In the genomic region with DNA sequence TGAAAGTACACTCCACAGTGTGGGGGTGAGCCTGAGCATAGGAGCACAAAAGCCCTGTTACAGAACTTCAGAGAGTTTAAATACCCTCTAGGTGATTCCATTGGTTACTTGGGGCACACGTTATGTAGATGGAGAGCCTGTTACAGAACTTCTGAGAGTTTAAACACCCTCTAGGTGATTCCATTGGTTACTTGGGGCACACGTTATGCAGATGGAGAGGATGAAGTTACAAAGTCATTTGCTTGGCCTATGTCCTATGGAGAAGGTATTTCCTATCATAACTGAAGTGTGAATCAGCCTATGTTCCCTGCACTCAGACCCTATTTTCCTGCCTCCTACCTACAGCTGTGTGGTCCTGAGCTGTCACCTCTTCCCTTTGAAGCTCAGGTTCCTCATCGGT, we compare ENCODE assay signal across 32 cellular contexts. TPM values are rescaled to one million over a fixed set of nuclear protein-coding genes. Genes with fewer than 3 reads are reported as not detected.
A peak's percentile ranks its signal among the peaks of the same experiment; 100 is the strongest.
DNase-seq lines count a peak whose midpoint lies in the region; ATAC-seq, FAIRE-seq and TF ChIP-seq lines count a peak whose summit lies in the region.
"Had no signal": no experiment of that assay in that cellular context is flagged by ENCODE, and none has a peak within 500 bp of the region (broad histone marks: within the 10 kb centered on the region; RNA-seq: fewer than 3 reads in every experiment).

No MANE protein-coding gene starts in this region.

- in situ Hi-C loops in mammary epithelial cell (cut with MboI; ENCODE audit: low sequenced_read_pairs in 2 of 2) = no loop called here

- no peaks in the 10 kb centered on the region for H3K27me3 ChIP-seq in BLaER1
- H3K27me3 ChIP-seq in mammary epithelial cell (ENCODE audit: insufficient read depth, low read length) = no peaks in the 10 kb centered on the region
- no peaks in the 10 kb centered on the region for H3K27me3 ChIP-seq in left ventricle myocardium inferior (ENCODE audit: low read depth)
- H3K27me3 ChIP-seq: adrenal gland, body of pancreas, esophagus squamous epithelium, heart right ventricle, sigmoid colon, tibial nerve had no signal

- dilution Hi-C loops in mammary epithelial cell (cut with HindIII; ENCODE audit: low sequenced_read_pairs) = no loop called here

- peaks cover 51% of the 10 kb centered on the region for H4K20me1 ChIP-seq in BLaER1
- no peaks in the 10 kb centered on the region for H4K20me1 ChIP-seq in mammary epithelial cell (ENCODE audit: insufficient read depth, low read length)

- FAIRE-seq in G401.6 (lab: Jason Lieb, UNC) = peak; percentile 94
- FAIRE-seq: H54, TTC549 had no signal

- DNase-seq in NCI-H226 (peak; percentile 27), mammary epithelial cell (peak; percentile 54), hepatic stellate cell (ENCODE audit: low spot score) (no peak), Right ventricle myocardium superior (no peak), left ventricle myocardium inferior (no peak), NCI-H1694 treated with DMSO at 0.1 percent for 48 hours (lab: John Stamatoyannopoulos, UW) (no peak)
- DNase-seq: activated CD4-positive, alpha-beta T cell treated with anti-CD3 and anti-CD28 coated beads, Interleukin-2, amount 50 U/mL, for 4 hours; activated CD4-positive, CD25-positive, alpha-beta regulatory T cell; activated CD8-positive, alpha-beta memory T cell treated with anti-CD3 and anti-CD28 coated beads, Interleukin-2, amount 50 U/mL, for 4 hours; activated naive CD4-positive, alpha-beta T cell; adrenal gland; AML-193; body of pancreas; DMS79; esophagus squamous epithelium; foreskin melanocyte; heart right ventricle; lower lobe of right lung; naive thymus-derived CD4-positive, alpha-beta T cell; NCI-H446 treated with DMSO at 0.1 percent for 48 hours; NCI-H82; occipital lobe; RPMI8226; sigmoid colon; stimulated activated CD4-positive, alpha-beta T cell treated with anti-CD3 and anti-CD28 coated beads, Interleukin-4, amount 100 ng/mL, for 1 hour had no signal

- no peak overlapping the region for H2AFZ ChIP-seq in mammary epithelial cell (ENCODE audit: low read depth, low read length)

- H3K4me3 ChIP-seq in BLaER1 = no peak overlapping the region
- no peak overlapping the region for H3K4me3 ChIP-seq in mammary epithelial cell (replicated peaks in 1 of 3; ENCODE audit: insufficient read depth in 1 of 3, low read depth in 2 of 3, low read length in 3 of 3)
- no peak overlapping the region for H3K4me3 ChIP-seq in left ventricle myocardium inferior
- H3K4me3 ChIP-seq: adrenal gland, body of pancreas, esophagus squamous epithelium, heart right ventricle, lower lobe of right lung, sigmoid colon, SK-N-MC had no signal

- H3K9ac ChIP-seq in BLaER1 = no peak overlapping the region
- no peak overlapping the region for H3K9ac ChIP-seq in mammary epithelial cell (ENCODE audit: insufficient read depth, low read length)

- H3K9me3 ChIP-seq in BLaER1 = peaks cover 11% of the 10 kb centered on the region
- no peaks in the 10 kb centered on the region for H3K9me3 ChIP-seq in mammary epithelial cell (replicated peaks; ENCODE audit: insufficient read depth, low read length)
- peaks cover 8% of the 10 kb centered on the region for H3K9me3 ChIP-seq in left ventricle myocardium inferior (replicated peaks)
- H3K9me3 ChIP-seq: adrenal gland, body of pancreas, esophagus squamous epithelium, lower lobe of right lung, sigmoid colon had no signal

- intact Hi-C loops in mammary epithelial cell (cut with micrococcal nuclease) (no loop called here), Right ventricle myocardium superior (cut with DNase I) (no loop called here), left ventricle myocardium inferior (cut with micrococcal nuclease) (no loop called here)

- no peak for ATAC-seq in Right ventricle myocardium superior (ENCODE audit: poor library complexity)
- ATAC-seq: body of pancreas; heart right ventricle; lower lobe of right lung; naive thymus-derived CD4-positive, alpha-beta T cell had no signal

- TF ChIP-seq CTCF in mammary epithelial cell (conservative IDR thresholded peaks at IDR 0.05 in 1 of 2, IDR thresholded peaks at IDR 0.05 in 1 of 2; ENCODE audit: extremely low read depth in 1 of 2, insufficient read depth in 1 of 2, low read depth in 1 of 2, low read length in 2 of 2) (no peak), left ventricle myocardium inferior (IDR thresholded peaks at IDR 0.05; ENCODE audit: borderline replicate concordance) (no peak)

- peaks cover 62% of the 10 kb centered on the region for H3K79me2 ChIP-seq in mammary epithelial cell (ENCODE audit: insufficient read depth, low read length)

- CTCF ChIA-PET in mammary epithelial cell (lab: Charles Lee; ENCODE audit: low non-redundant PET) = interaction anchor here (0.6 kb wide), 1 partner anchor 566 kb away, joined by 3 read pairs; no protein-coding TSS in a partner anchor

- H3K4me1 ChIP-seq in BLaER1 = peaks cover 57% of the 10 kb centered on the region
- H3K4me1 ChIP-seq in mammary epithelial cell (ENCODE audit: insufficient read depth, low read length) = peaks cover 66% of the 10 kb centered on the region
- peaks cover 68% of the 10 kb centered on the region for H3K4me1 ChIP-seq in left ventricle myocardium inferior

- BruUV-seq in mammary epithelial cell (replicated peaks; lab: Mats Ljungman, UMichigan) = no TSS peak

- 57% methylated on average over 2 of the region's 3 CpGs for WGBS in mammary epithelial cell (ENCODE audit: low coverage, missing lambda C conversion rate)

- H3K36me3 ChIP-seq in BLaER1 (peaks cover 56% of the 10 kb centered on the region), mammary epithelial cell (ENCODE audit: insufficient read depth, low read length) (no peaks in the 10 kb centered on the region), left ventricle myocardium inferior (peaks cover 9% of the 10 kb centered on the region)

- H3K4me2 ChIP-seq in BLaER1 (peak overlapping the region; percentile 94), mammary epithelial cell (ENCODE audit: insufficient read depth, low read depth, low read length) (peak overlapping the region; percentile 61)

- H3K27ac ChIP-seq in BLaER1 (peak overlapping the region; percentile 99), mammary epithelial cell (ENCODE audit: insufficient read depth, low read depth, low read length) (peak overlapping the region; percentile 50), left ventricle myocardium inferior (replicated peaks) (no peak overlapping the region)
- H3K27ac ChIP-seq: adrenal gland, body of pancreas, esophagus squamous epithelium, heart right ventricle, HL-60, lower lobe of right lung, sigmoid colon, SK-N-MC had no signal

RNA-seq across cellular contexts. Expression of a gene that starts 3.8 kb away (rescaled TPM):
- total RNA-seq in mammary epithelial cell = 10 to 100 TPM; 16.0 to 27.7 TPM
- 8.9 TPM for polyA plus RNA-seq in mammary epithelial cell
- polyA minus RNA-seq in mammary epithelial cell = 4.7 TPM
- 49.7 TPM for total RNA-seq in Right ventricle myocardium superior
- 31.2 TPM for total RNA-seq in left ventricle myocardium inferior

RNA-seq across cellular contexts. Expression of a gene that starts 14.5 kb away (rescaled TPM):
- 10 to 100 TPM; 12.5 to 40.6 TPM for total RNA-seq in mammary epithelial cell
- polyA plus RNA-seq in mammary epithelial cell = 12.8 TPM
- 42.5 TPM for polyA minus RNA-seq in mammary epithelial cell
- 89.5 TPM for total RNA-seq in Right ventricle myocardium superior
- 80.1 TPM for total RNA-seq in left ventricle myocardium inferior

RNA-seq across cellular contexts. Expression of a gene that starts 22.6 kb away (rescaled TPM):
- total RNA-seq in mammary epithelial cell = 1 to 10 TPM; 2.8 to 3.2 TPM
- 2.6 TPM for polyA plus RNA-seq in mammary epithelial cell
- polyA minus RNA-seq in mammary epithelial cell = 0.62 TPM
- 11.5 TPM for total RNA-seq in Right ventricle myocardium superior
- 19.3 TPM for total RNA-seq in left ventricle myocardium inferior

RNA-seq across cellular contexts. Expression of a gene that starts 25.0 kb away (rescaled TPM):
- total RNA-seq in mammary epithelial cell = 10 to 100 TPM in 1 of 2 donors, 1 to 10 TPM in 1; 7.7 to 11.7 TPM
- polyA plus RNA-seq in mammary epithelial cell = 4.1 TPM
- polyA minus RNA-seq in mammary epithelial cell = 5.7 TPM
- 5.6 TPM for total RNA-seq in Right ventricle myocardium superior
- 4.0 TPM for total RNA-seq in left ventricle myocardium inferior

RNA-seq across cellular contexts. Expression of a gene that starts 42.5 kb away (rescaled TPM):
- under 1 TPM; 0.17 to 0.28 TPM for total RNA-seq in mammary epithelial cell
- 0.06 TPM for polyA plus RNA-seq in mammary epithelial cell
- 2.1 TPM for polyA minus RNA-seq in mammary epithelial cell
- 2.0 TPM for total RNA-seq in Right ventricle myocardium superior
- total RNA-seq in left ventricle myocardium inferior = 1.3 TPM

Comparison
In these comparisons a context has a peak if more than half of its experiments do, and no peak if none do; other contexts are left out.
1. DNase-seq: peak in NCI-H226 (single experiment) and mammary epithelial cell (single experiment); none in hepatic stellate cell (single experiment), Right ventricle myocardium superior (single experiment), left ventricle myocardium inferior (single experiment) and NCI-H1694 treated with DMSO at 0.1 percent for 48 hours (single experiment).